1 cellular context compared by ENCODE assay signal in genomic region chr7:87391020-87391701, GRCh38.
TF ChIP-seq lines count a peak whose summit lies in the region.

No MANE protein-coding gene starts in this region.

TF ChIP-seq in K562, 482 proteins besides CTCF, POLR2A, EP300 and RAD21 (continued from another document):
- TF ChIP-seq NEUROD1 (IDR thresholded peaks at IDR 0.05; ENCODE audit: borderline replicate concordance, low read depth, low read length, partially characterized antibody), result no peak
- no peak for TF ChIP-seq ZBTB1 (CRISPR knock-in tag; IDR thresholded peaks at IDR 0.05; ENCODE audit: borderline replicate concordance, low read depth)
- no peak for TF ChIP-seq RBM15 (IDR thresholded peaks at IDR 0.05; ENCODE audit: insufficient read depth, low read length)
- no peak for TF ChIP-seq CBX5 (IDR thresholded peaks at IDR 0.05; ENCODE audit: borderline replicate concordance, low read depth)
- TF ChIP-seq LEF1 (IDR thresholded peaks at IDR 0.05), result no peak
- TF ChIP-seq POU5F1 (IDR thresholded peaks at IDR 0.05; ENCODE audit: borderline replicate concordance, low read depth, low read length, partially characterized antibody), result no peak
- no peak for TF ChIP-seq CBX8 (IDR thresholded peaks at IDR 0.05; ENCODE audit: borderline replicate concordance, extremely low read depth, low read depth, low read length, poor library complexity, severe bottlenecking)
- no peak for TF ChIP-seq CBX1 (IDR thresholded peaks at IDR 0.05; ENCODE audit: low read depth)
- TF ChIP-seq SMAD1 (IDR thresholded peaks at IDR 0.05; ENCODE audit: low read depth, low read length, partially characterized antibody), result no peak
- TF ChIP-seq ZEB2 (IDR thresholded peaks at IDR 0.05), result no peak
- no peak for TF ChIP-seq CCNT2 (IDR thresholded peaks at IDR 0.05; ENCODE audit: borderline replicate concordance, extremely low read depth, insufficient read length, low read depth, low read length)
- no peak for TF ChIP-seq SMARCA4 (IDR thresholded peaks at IDR 0.05)
- no peak for TF ChIP-seq SAP30 (IDR thresholded peaks at IDR 0.05; ENCODE audit: borderline replicate concordance, insufficient read depth, low read depth, low read length, poor library complexity, severe bottlenecking)
- TF ChIP-seq, protein P1, sequence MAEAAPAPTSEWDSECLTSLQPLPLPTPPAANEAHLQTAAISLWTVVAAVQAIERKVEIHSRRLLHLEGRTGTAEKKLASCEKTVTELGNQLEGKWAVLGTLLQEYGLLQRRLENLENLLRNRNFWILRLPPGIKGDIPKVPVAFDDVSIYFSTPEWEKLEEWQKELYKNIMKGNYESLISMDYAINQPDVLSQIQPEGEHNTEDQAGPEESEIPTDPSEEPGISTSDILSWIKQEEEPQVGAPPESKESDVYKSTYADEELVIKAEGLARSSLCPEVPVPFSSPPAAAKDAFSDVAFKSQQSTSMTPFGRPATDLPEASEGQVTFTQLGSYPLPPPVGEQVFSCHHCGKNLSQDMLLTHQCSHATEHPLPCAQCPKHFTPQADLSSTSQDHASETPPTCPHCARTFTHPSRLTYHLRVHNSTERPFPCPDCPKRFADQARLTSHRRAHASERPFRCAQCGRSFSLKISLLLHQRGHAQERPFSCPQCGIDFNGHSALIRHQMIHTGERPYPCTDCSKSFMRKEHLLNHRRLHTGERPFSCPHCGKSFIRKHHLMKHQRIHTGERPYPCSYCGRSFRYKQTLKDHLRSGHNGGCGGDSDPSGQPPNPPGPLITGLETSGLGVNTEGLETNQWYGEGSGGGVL (CRISPR knock-in tag; IDR thresholded peaks at IDR 0.05), result no peak
- no peak for TF ChIP-seq NFIX (CRISPR knock-in tag; IDR thresholded peaks at IDR 0.05; ENCODE audit: low read depth)
- no peak for TF ChIP-seq ZNF445 (CRISPR knock-in tag; IDR thresholded peaks at IDR 0.05; ENCODE audit: low read depth)
- TF ChIP-seq CBFA2T3 (IDR thresholded peaks at IDR 0.05), result 0 out of 2 replicates have a peak, but pooled peaks have one; percentile 3
- no peak for TF ChIP-seq HNRNPH1 (optimal IDR thresholded peaks at IDR 0.05; ENCODE audit: low read depth, low read length)
- TF ChIP-seq NR2F6 (CRISPR knock-in tag; IDR thresholded peaks at IDR 0.05), result no peak
- no peak for TF ChIP-seq TAF7 (tag; IDR thresholded peaks at IDR 0.05)
- TF ChIP-seq MLX (CRISPR knock-in tag; conservative IDR thresholded peaks at IDR 0.05), result no peak
- no peak for TF ChIP-seq SP2 (IDR thresholded peaks at IDR 0.05; ENCODE audit: extremely low read depth, low read depth, low read length, poor library complexity, severe bottlenecking)
- no peak for TF ChIP-seq RBM34 (IDR thresholded peaks at IDR 0.05; ENCODE audit: borderline replicate concordance, insufficient read depth, low read length)
- no peak for TF ChIP-seq ZNF146 (CRISPR knock-in tag; IDR thresholded peaks at IDR 0.05; ENCODE audit: unreplicated experiment)
- no peak for TF ChIP-seq ZMIZ1 (IDR thresholded peaks at IDR 0.05; ENCODE audit: low read depth in 2 of 2, low read length in 2 of 2)
- TF ChIP-seq, protein P2, sequence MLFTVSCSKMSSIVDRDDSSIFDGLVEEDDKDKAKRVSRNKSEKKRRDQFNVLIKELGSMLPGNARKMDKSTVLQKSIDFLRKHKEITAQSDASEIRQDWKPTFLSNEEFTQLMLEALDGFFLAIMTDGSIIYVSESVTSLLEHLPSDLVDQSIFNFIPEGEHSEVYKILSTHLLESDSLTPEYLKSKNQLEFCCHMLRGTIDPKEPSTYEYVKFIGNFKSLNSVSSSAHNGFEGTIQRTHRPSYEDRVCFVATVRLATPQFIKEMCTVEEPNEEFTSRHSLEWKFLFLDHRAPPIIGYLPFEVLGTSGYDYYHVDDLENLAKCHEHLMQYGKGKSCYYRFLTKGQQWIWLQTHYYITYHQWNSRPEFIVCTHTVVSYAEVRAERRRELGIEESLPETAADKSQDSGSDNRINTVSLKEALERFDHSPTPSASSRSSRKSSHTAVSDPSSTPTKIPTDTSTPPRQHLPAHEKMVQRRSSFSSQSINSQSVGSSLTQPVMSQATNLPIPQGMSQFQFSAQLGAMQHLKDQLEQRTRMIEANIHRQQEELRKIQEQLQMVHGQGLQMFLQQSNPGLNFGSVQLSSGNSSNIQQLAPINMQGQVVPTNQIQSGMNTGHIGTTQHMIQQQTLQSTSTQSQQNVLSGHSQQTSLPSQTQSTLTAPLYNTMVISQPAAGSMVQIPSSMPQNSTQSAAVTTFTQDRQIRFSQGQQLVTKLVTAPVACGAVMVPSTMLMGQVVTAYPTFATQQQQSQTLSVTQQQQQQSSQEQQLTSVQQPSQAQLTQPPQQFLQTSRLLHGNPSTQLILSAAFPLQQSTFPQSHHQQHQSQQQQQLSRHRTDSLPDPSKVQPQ (CRISPR knock-in tag; IDR thresholded peaks at IDR 0.05; ENCODE audit: borderline replicate concordance), result no peak
- TF ChIP-seq GATAD2A (IDR thresholded peaks at IDR 0.05), result no peak
- TF ChIP-seq SPI1 (IDR thresholded peaks at IDR 0.05; ENCODE audit: borderline replicate concordance, low read depth, low read length), result peak; percentile 65
- no peak for TF ChIP-seq WHSC1 (IDR thresholded peaks at IDR 0.05; ENCODE audit: low read length)
- no peak for TF ChIP-seq SIN3A (IDR thresholded peaks at IDR 0.05; ENCODE audit: borderline replicate concordance in 2 of 2, control insufficient read depth in 1 of 2, low read depth in 2 of 2, low read length in 2 of 2)
- TF ChIP-seq, protein P3, sequence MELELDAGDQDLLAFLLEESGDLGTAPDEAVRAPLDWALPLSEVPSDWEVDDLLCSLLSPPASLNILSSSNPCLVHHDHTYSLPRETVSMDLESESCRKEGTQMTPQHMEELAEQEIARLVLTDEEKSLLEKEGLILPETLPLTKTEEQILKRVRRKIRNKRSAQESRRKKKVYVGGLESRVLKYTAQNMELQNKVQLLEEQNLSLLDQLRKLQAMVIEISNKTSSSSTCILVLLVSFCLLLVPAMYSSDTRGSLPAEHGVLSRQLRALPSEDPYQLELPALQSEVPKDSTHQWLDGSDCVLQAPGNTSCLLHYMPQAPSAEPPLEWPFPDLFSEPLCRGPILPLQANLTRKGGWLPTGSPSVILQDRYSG (tag; conservative IDR thresholded peaks at IDR 0.05; ENCODE audit: low read depth), result peak; percentile 62; the same call in 1 of the 2 replicates
- TF ChIP-seq NCOA4 (IDR thresholded peaks at IDR 0.05; ENCODE audit: partially characterized antibody), result no peak
- TF ChIP-seq ZKSCAN1 (IDR thresholded peaks at IDR 0.05; ENCODE audit: low read depth, low read length), result no peak
- no peak for TF ChIP-seq RHOXF2B (CRISPR knock-in tag; conservative IDR thresholded peaks at IDR 0.05)
- no peak for TF ChIP-seq ZNF232 (CRISPR knock-in tag; IDR thresholded peaks at IDR 0.05)
- no peak for TF ChIP-seq RAD51 (IDR thresholded peaks at IDR 0.05; ENCODE audit: borderline replicate concordance, low read depth)
- TF ChIP-seq, protein P4, sequence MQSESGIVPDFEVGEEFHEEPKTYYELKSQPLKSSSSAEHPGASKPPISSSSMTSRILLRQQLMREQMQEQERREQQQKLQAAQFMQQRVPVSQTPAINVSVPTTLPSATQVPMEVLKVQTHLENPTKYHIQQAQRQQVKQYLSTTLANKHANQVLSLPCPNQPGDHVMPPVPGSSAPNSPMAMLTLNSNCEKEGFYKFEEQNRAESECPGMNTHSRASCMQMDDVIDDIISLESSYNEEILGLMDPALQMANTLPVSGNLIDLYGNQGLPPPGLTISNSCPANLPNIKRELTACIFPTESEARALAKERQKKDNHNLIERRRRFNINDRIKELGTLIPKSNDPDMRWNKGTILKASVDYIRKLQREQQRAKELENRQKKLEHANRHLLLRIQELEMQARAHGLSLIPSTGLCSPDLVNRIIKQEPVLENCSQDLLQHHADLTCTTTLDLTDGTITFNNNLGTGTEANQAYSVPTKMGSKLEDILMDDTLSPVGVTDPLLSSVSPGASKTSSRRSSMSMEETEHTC (IDR thresholded peaks at IDR 0.05), result no peak
- TF ChIP-seq, protein P5, sequence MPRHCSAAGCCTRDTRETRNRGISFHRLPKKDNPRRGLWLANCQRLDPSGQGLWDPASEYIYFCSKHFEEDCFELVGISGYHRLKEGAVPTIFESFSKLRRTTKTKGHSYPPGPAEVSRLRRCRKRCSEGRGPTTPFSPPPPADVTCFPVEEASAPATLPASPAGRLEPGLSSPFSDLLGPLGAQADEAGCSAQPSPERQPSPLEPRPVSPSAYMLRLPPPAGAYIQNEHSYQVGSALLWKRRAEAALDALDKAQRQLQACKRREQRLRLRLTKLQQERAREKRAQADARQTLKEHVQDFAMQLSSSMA (CRISPR knock-in tag; IDR thresholded peaks at IDR 0.05), result no peak
- TF ChIP-seq ZNF280B (CRISPR knock-in tag; IDR thresholded peaks at IDR 0.05), result no peak
- no peak for TF ChIP-seq BRD4 (IDR thresholded peaks at IDR 0.05)
- no peak for TF ChIP-seq YBX1 (IDR thresholded peaks at IDR 0.05)
- TF ChIP-seq HNRNPUL1 (IDR thresholded peaks at IDR 0.05; ENCODE audit: low read length), result no peak
- TF ChIP-seq SNRNP70 (optimal IDR thresholded peaks at IDR 0.05; ENCODE audit: low read depth, low read length), result no peak
- TF ChIP-seq NFXL1 (CRISPR knock-in tag; IDR thresholded peaks at IDR 0.05), result no peak
- TF ChIP-seq PTTG1 (tag; IDR thresholded peaks at IDR 0.05; ENCODE audit: low read depth), result no peak
- TF ChIP-seq ZNF197 (CRISPR knock-in tag; IDR thresholded peaks at IDR 0.05; ENCODE audit: low read depth), result peak; percentile 70; the same call in 1 of the 2 replicates
- TF ChIP-seq CBX3 (IDR thresholded peaks at IDR 0.05; ENCODE audit: borderline replicate concordance in 1 of 2, low read length in 2 of 2), result peak in 1 of 2 experiments; percentile 79; a peak in 2 of 3 replicates
- TF ChIP-seq MED1 (CRISPR knock-in tag; IDR thresholded peaks at IDR 0.05; ENCODE audit: borderline replicate concordance), result no peak
- TF ChIP-seq ZNF124 (CRISPR knock-in tag; IDR thresholded peaks at IDR 0.05), result no peak
- TF ChIP-seq FOSL1 (tag; conservative IDR thresholded peaks at IDR 0.05), result no peak
- no peak for TF ChIP-seq HLTF (IDR thresholded peaks at IDR 0.05)
- no peak for TF ChIP-seq ZNF507 (tag; conservative IDR thresholded peaks at IDR 0.05)
- TF ChIP-seq TCF7 (IDR thresholded peaks at IDR 0.05; ENCODE audit: borderline replicate concordance), result no peak
- no peak for TF ChIP-seq SREBF2 (CRISPR knock-in tag; IDR thresholded peaks at IDR 0.05)
- no peak for TF ChIP-seq KLF13 (tag; IDR thresholded peaks at IDR 0.05; ENCODE audit: borderline replicate concordance, low read depth)
